In the genomic region with DNA sequence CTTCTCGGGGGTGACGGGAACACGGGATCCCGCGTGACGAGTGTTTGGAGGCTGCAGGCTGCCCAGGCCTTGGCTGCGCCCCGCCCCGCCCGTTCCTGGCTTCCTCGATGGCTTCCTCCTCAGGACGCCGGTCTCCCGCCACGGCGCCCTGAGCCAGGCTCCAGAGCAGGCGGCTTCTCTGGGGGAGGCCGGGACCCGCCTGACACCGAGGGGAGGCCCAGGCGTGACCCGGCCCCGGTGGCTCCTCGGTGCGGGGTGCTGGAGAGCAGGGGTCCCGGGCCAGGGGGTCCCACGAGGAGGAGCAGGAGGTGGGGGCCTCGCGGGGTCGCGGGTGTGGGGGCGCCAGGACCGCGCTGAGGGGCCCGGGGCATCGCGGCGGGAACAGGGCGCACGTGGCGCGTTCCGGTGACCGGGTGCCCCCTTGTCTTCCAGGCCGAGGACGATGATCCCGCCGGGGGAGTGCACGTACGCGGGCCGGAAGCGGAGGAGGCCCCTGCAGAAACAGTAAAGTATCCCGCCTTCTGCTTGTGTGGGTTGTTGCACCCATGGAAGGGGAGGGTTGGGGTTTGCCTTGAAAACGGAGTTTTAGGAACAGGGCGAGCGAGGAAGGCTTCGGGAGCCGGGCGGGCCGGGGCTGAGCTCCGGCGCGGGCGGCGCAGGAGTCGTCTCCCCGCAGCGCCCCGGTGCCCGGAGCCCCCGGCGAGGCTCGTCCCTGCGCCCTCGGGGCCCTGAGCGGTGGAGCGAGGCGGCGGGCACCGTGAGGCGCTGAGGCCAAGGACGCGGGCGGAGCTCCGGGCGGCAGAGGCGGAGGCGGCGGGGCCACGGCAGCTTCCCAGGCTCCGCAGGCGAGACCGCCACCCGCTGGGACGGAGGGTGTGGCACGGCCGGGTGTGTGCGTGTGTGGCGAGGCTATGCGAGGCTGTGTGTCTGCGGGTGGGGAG, we compare ENCODE assay signal across 8 cellular contexts. TPM values are rescaled to one million over a fixed set of nuclear protein-coding genes. Genes with fewer than 3 reads are reported as not detected.
DNase-seq lines count a peak whose midpoint lies in the region; ATAC-seq and TF ChIP-seq lines count a peak whose summit lies in the region.

No MANE protein-coding gene starts in this region.

- DNase-seq in activated CD4-positive, alpha-beta T cell treated with anti-CD3 and anti-CD28 coated beads, Interleukin-2, amount 50 U/mL, for 1 hour, result peak; percentile 41
- DNase-seq in epidermal melanocyte (ENCODE audit: insufficient read length, low spot score) (peak; percentile 92), tibial nerve (ENCODE audit: low spot score in 2 of 2) (no peak), hippocampal formation (lab: John Stamatoyannopoulos, UW) (no peak)

- H3K9me3 ChIP-seq in muscle layer of duodenum (ENCODE audit: control insufficient read depth in 1 of 2, low read length in 2 of 2) (no peaks in the 10 kb centered on the region), tibial nerve (peaks cover 0 to 11% (median 0%) of the 10 kb centered on the region in 4 donors)

- peak; percentile 55 for ATAC-seq in GM18511 (IDR thresholded peaks at IDR 0.05; ENCODE audit: unreplicated experiment)
- peak; percentile 69 for ATAC-seq in HG03432 (IDR thresholded peaks at IDR 0.05; ENCODE audit: unreplicated experiment)
- no peak for ATAC-seq in GM21786 (IDR thresholded peaks at IDR 0.05; ENCODE audit: unreplicated experiment)

- WGBS in tibial nerve, 2 donors, result 32% methylated on average over 72 to 95 of the region's 102 CpGs

- no peak for TF ChIP-seq EP300 in tibial nerve (IDR thresholded peaks at IDR 0.05)

- H3K27me3 ChIP-seq in muscle layer of duodenum (ENCODE audit: low read depth, low read length), result no peaks in the 10 kb centered on the region
- H3K27me3 ChIP-seq in tibial nerve, result peaks cover 0 to 27% of the 10 kb centered on the region in 2 donors

- TF ChIP-seq POLR2A in tibial nerve (IDR thresholded peaks at IDR 0.05), result no peak

- H3K27ac ChIP-seq in muscle layer of duodenum (ENCODE audit: low read length) (no peak overlapping the region), tibial nerve (peak overlapping the region in 1 of 4 donors; percentile 50)

- no peak for TF ChIP-seq CTCF in tibial nerve (IDR thresholded peaks at IDR 0.05)

- peak overlapping the region; percentile 30 to 47 for H3K4me3 ChIP-seq in muscle layer of duodenum (ENCODE audit: low read depth in 1 of 2, low read length in 2 of 2)
- peak overlapping the region in 3 of 4 donors; percentile 36 to 44 (median 36) for H3K4me3 ChIP-seq in tibial nerve

- H3K36me3 ChIP-seq in muscle layer of duodenum (ENCODE audit: control insufficient read depth in 1 of 2, insufficient read depth in 2 of 2, low read length in 2 of 2) (no peaks in the 10 kb centered on the region), tibial nerve (no peaks in the 10 kb centered on the region)

- no peaks in the 10 kb centered on the region for H3K4me1 ChIP-seq in muscle layer of duodenum (ENCODE audit: control insufficient read depth in 1 of 2, insufficient read depth in 2 of 2, low read length in 2 of 2)
- H3K4me1 ChIP-seq in tibial nerve, result peaks cover 0 to 8% (median 0%) of the 10 kb centered on the region in 4 donors

RNA-seq across cellular contexts. Expression of gene AHRR, which starts 22.2 kb away (rescaled TPM):
- total RNA-seq in tibial nerve, result 1 to 10 TPM in 3 of 4 donors, not detected in 1; 1.0 to 4.8 (median 1.2) TPM

Comparison
In these comparisons a context has a peak if more than half of its experiments do, and no peak if none do; other contexts are left out.
1. DNase-seq: peak in activated CD4-positive, alpha-beta T cell treated with anti-CD3 and anti-CD28 coated beads, Interleukin-2, amount 50 U/mL, for 1 hour (single experiment) and epidermal melanocyte (single experiment); none in tibial nerve (0 of 2) and hippocampal formation (0 of 2).